10 cellular contexts compared by ENCODE assay signal in the genomic region with DNA sequence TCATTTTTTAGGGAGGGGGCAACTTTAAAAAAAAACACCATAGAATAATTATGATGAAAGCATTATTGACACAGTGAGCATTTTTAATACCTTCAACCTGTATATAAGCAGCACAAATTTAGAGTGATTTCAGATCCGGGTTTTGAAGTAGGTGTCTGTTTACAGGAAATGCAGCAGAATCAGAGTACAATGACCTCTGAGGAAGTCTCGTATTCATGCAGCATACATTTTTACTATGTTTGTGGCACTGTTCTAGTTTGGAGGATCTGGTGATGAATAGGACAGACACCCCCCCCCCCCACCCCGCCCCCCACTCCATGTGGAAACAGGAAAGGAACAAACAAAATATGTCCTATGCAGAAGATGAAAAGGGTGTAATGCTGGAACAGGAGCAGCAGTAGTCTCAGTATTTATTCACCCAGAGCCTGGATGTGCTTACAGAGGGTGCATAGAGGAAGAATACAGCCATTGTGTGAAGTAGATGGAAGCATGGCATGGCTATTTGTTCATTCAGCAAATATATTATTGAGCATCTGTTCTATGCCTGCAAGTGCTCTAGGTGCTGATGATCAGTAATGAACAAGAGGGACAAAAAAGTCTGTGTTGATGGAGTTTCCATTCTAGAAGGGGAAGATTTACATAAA. TPM values are rescaled to one million over a fixed set of nuclear protein-coding genes. Genes with fewer than 3 reads are reported as not detected.
A peak's percentile ranks its signal among the peaks of the same experiment; 100 is the strongest.
DNase-seq lines count a peak whose midpoint lies in the region; ATAC-seq, FAIRE-seq and TF ChIP-seq lines count a peak whose summit lies in the region.
"Had no signal": no experiment of that assay in that cellular context is flagged by ENCODE, and none has a peak within 500 bp of the region (broad histone marks: within the 10 kb centered on the region; RNA-seq: fewer than 3 reads in every experiment).

No MANE protein-coding gene starts in this region.

- H3K4me1 ChIP-seq in body of pancreas (peaks cover 53% of the 10 kb centered on the region), pancreas (peaks cover 14 to 32% (median 28%) of the 10 kb centered on the region in 3 donors)

- TF ChIP-seq CTCF in GM10248 (IDR thresholded peaks at IDR 0.05; ENCODE audit: control extremely low read depth, extremely low read depth, low read depth, missing control alignments) (no peak), body of pancreas (IDR thresholded peaks at IDR 0.05) (no peak), pancreas (IDR thresholded peaks at IDR 0.05) (no peak)

- POLR2A ChIA-PET in GM10248 (lab: Yijun Ruan, JAX), result no interaction called here

- DNase-seq in GM10248 (ENCODE audit: extremely low spot score), result peak; percentile 33
- DNase-seq in KBM-7, result peak; percentile 8
- DNase-seq in body of pancreas, result no peak
- DNase-seq in pancreas, result no peak
- DNase-seq in stimulated activated CD4-positive, alpha-beta T cell treated with anti-CD3 and anti-CD28 coated beads, Interleukin-2, amount 100 ng/mL, for 24 hours, result no peak
- DNase-seq: brain microvascular endothelial cell, kidney had no signal

- no peak for FAIRE-seq in pancreas (lab: Jason Lieb, UNC)
- FAIRE-seq: kidney had no signal

- ATAC-seq in body of pancreas (peak; percentile 38), pancreas (peak; percentile 38 to 77 (median 52)), GM19023 (IDR thresholded peaks at IDR 0.05; ENCODE audit: unreplicated experiment) (no peak), HG03571 (IDR thresholded peaks at IDR 0.05; ENCODE audit: unreplicated experiment) (no peak), HG03039 (IDR thresholded peaks at IDR 0.05; ENCODE audit: unreplicated experiment) (no peak)

- CTCF ChIA-PET in GM10248 (lab: Yijun Ruan, JAX), result interaction anchor here (1.0 to 1.1 kb wide), 2 partner anchors 25 to 34 kb away, joined by 3 read pairs; no protein-coding TSS in a partner anchor

- in situ Hi-C loops in KBM-7 (cut with MboI; ENCODE audit: low pct_unique_long_range_greater_than_20kb, low sequenced_read_pairs), result no loop called here

- WGBS in body of pancreas, 2 donors, result 13 to 31% methylated on average over 3 of the region's 3 CpGs
- 14 to 22% methylated on average over 3 of the region's 3 CpGs for WGBS in pancreas, 2 donors

- H3K36me3 ChIP-seq in body of pancreas (replicated peaks in 1 of 2; ENCODE audit: insufficient read depth in 1 of 2, low read depth in 2 of 2) (no peaks in the 10 kb centered on the region), pancreas (no peaks in the 10 kb centered on the region)
- H3K36me3 ChIP-seq: brain microvascular endothelial cell had no signal

- intact Hi-C loops in body of pancreas (cut with DNase I) (no loop called here), pancreas (cut with DNase I) (no loop called here)

- no peak overlapping the region for H3K4me3 ChIP-seq in body of pancreas
- no peak overlapping the region for H3K4me3 ChIP-seq in pancreas

- peak overlapping the region; percentile 35 to 84 (median 57) for H3K27ac ChIP-seq in body of pancreas
- H3K27ac ChIP-seq in pancreas, result peak overlapping the region in 3 of 4 donors; percentile 35 to 68 (median 67)

- no peaks in the 10 kb centered on the region for H3K27me3 ChIP-seq in body of pancreas
- H3K27me3 ChIP-seq in pancreas, result no peaks in the 10 kb centered on the region
- H3K27me3 ChIP-seq: brain microvascular endothelial cell had no signal

- TF ChIP-seq POLR2A in body of pancreas (IDR thresholded peaks at IDR 0.05), result no peak

- H3K9me3 ChIP-seq in body of pancreas (no peaks in the 10 kb centered on the region), pancreas (no peaks in the 10 kb centered on the region)

RNA-seq across cellular contexts. Expression of gene VAPB, which starts 19.7 kb away (rescaled TPM):
- total RNA-seq in body of pancreas, result 10 to 100 TPM; 10.5 to 11.9 TPM
- total RNA-seq in pancreas, result 10 to 100 TPM; 18.2 to 30.3 (median 21.8) TPM
- polyA plus RNA-seq in pancreas, result 10 to 100 TPM in 1 of 2 donors, 1 to 10 TPM in 1; 9.6 to 18.8 TPM

Comparison
In these comparisons a context has a peak if more than half of its experiments do, and no peak if none do; other contexts are left out.
1. DNase-seq: peak in GM10248 (single experiment) and KBM-7 (single experiment); none in body of pancreas (0 of 4), pancreas (0 of 6) and stimulated activated CD4-positive, alpha-beta T cell treated with anti-CD3 and anti-CD28 coated beads, Interleukin-2, amount 100 ng/mL, for 24 hours (0 of 2).
2. ATAC-seq: peak in body of pancreas (single experiment) and pancreas (4 of 4); none in GM19023 (single experiment), HG03571 (single experiment) and HG03039 (single experiment).